ENCODE assay signal across 2 cellular contexts in the genomic region with DNA sequence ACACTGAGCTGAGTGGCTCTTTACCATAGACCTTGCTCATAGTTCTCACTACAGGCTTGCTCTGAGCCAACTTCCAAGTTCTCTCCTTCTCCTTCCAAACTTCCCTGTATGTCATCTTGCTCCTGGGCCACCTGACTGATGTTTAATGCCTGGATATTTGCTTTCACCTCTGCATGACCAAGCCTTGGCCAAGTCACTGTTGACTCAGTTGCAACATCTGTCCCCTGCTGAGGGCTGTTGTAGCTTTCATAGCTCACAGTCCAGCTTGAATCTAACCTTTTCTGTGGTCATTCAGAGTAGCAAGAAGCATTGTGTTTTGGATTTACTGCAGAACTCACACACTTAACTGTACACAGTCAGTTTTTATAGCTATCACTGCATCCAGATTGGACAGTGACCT.
TF ChIP-seq lines count a peak whose summit lies in the region.

No MANE protein-coding gene starts in this region.

TF ChIP-seq in A549, 52 proteins besides CTCF, POLR2A, EP300 and RAD21 (continued from another document):
- TF ChIP-seq, protein P1, sequence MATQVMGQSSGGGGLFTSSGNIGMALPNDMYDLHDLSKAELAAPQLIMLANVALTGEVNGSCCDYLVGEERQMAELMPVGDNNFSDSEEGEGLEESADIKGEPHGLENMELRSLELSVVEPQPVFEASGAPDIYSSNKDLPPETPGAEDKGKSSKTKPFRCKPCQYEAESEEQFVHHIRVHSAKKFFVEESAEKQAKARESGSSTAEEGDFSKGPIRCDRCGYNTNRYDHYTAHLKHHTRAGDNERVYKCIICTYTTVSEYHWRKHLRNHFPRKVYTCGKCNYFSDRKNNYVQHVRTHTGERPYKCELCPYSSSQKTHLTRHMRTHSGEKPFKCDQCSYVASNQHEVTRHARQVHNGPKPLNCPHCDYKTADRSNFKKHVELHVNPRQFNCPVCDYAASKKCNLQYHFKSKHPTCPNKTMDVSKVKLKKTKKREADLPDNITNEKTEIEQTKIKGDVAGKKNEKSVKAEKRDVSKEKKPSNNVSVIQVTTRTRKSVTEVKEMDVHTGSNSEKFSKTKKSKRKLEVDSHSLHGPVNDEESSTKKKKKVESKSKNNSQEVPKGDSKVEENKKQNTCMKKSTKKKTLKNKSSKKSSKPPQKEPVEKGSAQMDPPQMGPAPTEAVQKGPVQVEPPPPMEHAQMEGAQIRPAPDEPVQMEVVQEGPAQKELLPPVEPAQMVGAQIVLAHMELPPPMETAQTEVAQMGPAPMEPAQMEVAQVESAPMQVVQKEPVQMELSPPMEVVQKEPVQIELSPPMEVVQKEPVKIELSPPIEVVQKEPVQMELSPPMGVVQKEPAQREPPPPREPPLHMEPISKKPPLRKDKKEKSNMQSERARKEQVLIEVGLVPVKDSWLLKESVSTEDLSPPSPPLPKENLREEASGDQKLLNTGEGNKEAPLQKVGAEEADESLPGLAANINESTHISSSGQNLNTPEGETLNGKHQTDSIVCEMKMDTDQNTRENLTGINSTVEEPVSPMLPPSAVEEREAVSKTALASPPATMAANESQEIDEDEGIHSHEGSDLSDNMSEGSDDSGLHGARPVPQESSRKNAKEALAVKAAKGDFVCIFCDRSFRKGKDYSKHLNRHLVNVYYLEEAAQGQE (IDR thresholded peaks at IDR 0.05): no peak
- TF ChIP-seq, protein P2, sequence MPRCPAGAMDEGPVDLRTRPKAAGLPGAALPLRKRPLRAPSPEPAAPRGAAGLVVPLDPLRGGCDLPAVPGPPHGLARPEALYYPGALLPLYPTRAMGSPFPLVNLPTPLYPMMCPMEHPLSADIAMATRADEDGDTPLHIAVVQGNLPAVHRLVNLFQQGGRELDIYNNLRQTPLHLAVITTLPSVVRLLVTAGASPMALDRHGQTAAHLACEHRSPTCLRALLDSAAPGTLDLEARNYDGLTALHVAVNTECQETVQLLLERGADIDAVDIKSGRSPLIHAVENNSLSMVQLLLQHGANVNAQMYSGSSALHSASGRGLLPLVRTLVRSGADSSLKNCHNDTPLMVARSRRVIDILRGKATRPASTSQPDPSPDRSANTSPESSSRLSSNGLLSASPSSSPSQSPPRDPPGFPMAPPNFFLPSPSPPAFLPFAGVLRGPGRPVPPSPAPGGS (IDR thresholded peaks at IDR 0.05): no peak
- no peak for TF ChIP-seq NR3C1 (IDR thresholded peaks at IDR 0.05)
- TF ChIP-seq NPAS2 (CRISPR knock-in tag; IDR thresholded peaks at IDR 0.05; ENCODE audit: borderline replicate concordance): no peak
- no peak for TF ChIP-seq GATA3 (IDR thresholded peaks at IDR 0.05; ENCODE audit: borderline replicate concordance)
- no peak for TF ChIP-seq HOXA7 (CRISPR knock-in tag; IDR thresholded peaks at IDR 0.05)

TF ChIP-seq in liver, 16 proteins besides CTCF, POLR2A, EP300 and RAD21 (continued from another document):
- TF ChIP-seq SP1 (IDR thresholded peaks at IDR 0.05) (peak; percentile 79), YY1 (IDR thresholded peaks at IDR 0.05) (peak; percentile 38), JUND (IDR thresholded peaks at IDR 0.05) (peak in 1 of 2 donors; percentile 64), RXRA (IDR thresholded peaks at IDR 0.05) (peak; percentile 72 to 91), FOXA1 (IDR thresholded peaks at IDR 0.05) (peak; percentile 97), NR2F2 (IDR thresholded peaks at IDR 0.05) (no peak), EGR1 (IDR thresholded peaks at IDR 0.05; ENCODE audit: low read depth in 2 of 2) (no peak), GABPA (IDR thresholded peaks at IDR 0.05 in 1 of 2, conservative IDR thresholded peaks at IDR 0.05 in 1 of 2) (no peak)
- TF ChIP-seq, protein P3, sequence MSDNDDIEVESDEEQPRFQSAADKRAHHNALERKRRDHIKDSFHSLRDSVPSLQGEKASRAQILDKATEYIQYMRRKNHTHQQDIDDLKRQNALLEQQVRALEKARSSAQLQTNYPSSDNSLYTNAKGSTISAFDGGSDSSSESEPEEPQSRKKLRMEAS (IDR thresholded peaks at IDR 0.05): no peak
- TF ChIP-seq, protein P4, sequence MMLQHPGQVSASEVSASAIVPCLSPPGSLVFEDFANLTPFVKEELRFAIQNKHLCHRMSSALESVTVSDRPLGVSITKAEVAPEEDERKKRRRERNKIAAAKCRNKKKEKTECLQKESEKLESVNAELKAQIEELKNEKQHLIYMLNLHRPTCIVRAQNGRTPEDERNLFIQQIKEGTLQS (IDR thresholded peaks at IDR 0.05): no peak
TF ChIP-seq in liver: peak in this region for 9.
